In the genomic region with DNA sequence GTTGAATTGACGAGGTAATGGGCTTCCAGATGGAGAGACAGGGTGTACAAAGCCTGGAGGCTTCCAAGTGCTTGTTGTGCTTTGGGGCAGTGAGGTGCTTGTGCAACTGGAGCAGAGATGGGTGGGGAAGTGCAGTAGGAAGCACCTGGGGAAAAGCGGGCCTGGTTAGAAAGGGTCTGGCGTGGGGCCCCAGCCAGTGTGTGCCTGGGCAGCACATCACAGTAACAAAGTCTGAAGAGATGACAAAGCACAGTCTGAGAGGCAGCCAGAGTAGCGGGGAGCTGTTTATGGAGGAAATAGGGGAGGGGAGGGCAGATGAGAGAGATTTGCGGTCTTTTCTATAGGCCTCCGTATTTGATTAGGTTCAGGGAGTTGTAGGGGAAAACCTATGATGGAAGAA, we compare ENCODE assay signal across 11 cellular contexts. TPM values are rescaled to one million over a fixed set of nuclear protein-coding genes. Genes with fewer than 3 reads are reported as not detected.
DNase-seq lines count a peak whose midpoint lies in the region; ATAC-seq and TF ChIP-seq lines count a peak whose summit lies in the region.
"Had no signal": no experiment of that assay in that cellular context is flagged by ENCODE, and none has a peak within 500 bp of the region (broad histone marks: within the 10 kb centered on the region; RNA-seq: fewer than 3 reads in every experiment).

No MANE protein-coding gene starts in this region.

- POLR2A ChIA-PET in CD4-positive, alpha-beta T cell (lab: Charles Lee): interaction anchor here (2.0 to 2.8 kb wide), 2 partner anchors 16 to 340 kb away, joined by 5 to 19 read pairs; partner anchors contain the start of genes MROH8 and RPN2
- POLR2A ChIA-PET in naive thymus-derived CD4-positive, alpha-beta T cell (lab: Charles Lee): interaction anchor here (0.6 to 3.5 kb wide), 4 partner anchors 16 to 349 kb away, joined by 3 to 18 read pairs (median 7); partner anchors contain the start of genes MROH8 and RPN2

- peaks cover 74% of the 10 kb centered on the region for H3K4me1 Mint-ChIP-seq in CD4-positive, alpha-beta T cell (ENCODE audit: low read depth)
- peaks cover 66% of the 10 kb centered on the region for H3K4me1 Mint-ChIP-seq in activated naive CD8-positive, alpha-beta T cell (ENCODE audit: low read depth)
- H3K4me1 Mint-ChIP-seq in naive thymus-derived CD4-positive, alpha-beta T cell: peaks cover 55 to 81% (median 68%) of the 10 kb centered on the region in 7 donors

- H3K27me3 ChIP-seq in CD4-positive, alpha-beta T cell (ENCODE audit: control insufficient read depth, insufficient read depth, low read length): no peaks in the 10 kb centered on the region
- no peaks in the 10 kb centered on the region for H3K27me3 ChIP-seq in Loucy (ENCODE audit: insufficient read depth, low read length, poor library complexity, severe bottlenecking)
- H3K27me3 ChIP-seq in naive thymus-derived CD4-positive, alpha-beta T cell (ENCODE audit: control insufficient read depth in 2 of 2, insufficient read depth in 2 of 2, low read length in 2 of 2): no peaks in the 10 kb centered on the region

- H3F3A ChIP-seq in Loucy (ENCODE audit: low read depth): peaks cover 6% of the 10 kb centered on the region; the same call in 1 of the 2 replicates

- H3K9me3 Mint-ChIP-seq in CD4-positive, alpha-beta T cell: no peaks in the 10 kb centered on the region
- no peaks in the 10 kb centered on the region for H3K9me3 Mint-ChIP-seq in activated naive CD8-positive, alpha-beta T cell (ENCODE audit: low read depth)
- H3K9me3 Mint-ChIP-seq in naive thymus-derived CD4-positive, alpha-beta T cell: peaks cover 0 to 2% (median 0%) of the 10 kb centered on the region in 11 donors
- H3K9me3 Mint-ChIP-seq: IgD-negative memory B cell had no signal

- no peaks in the 10 kb centered on the region for H3K9me3 ChIP-seq in CD4-positive, alpha-beta T cell (ENCODE audit: control insufficient read depth, low read length)
- H3K9me3 ChIP-seq in Loucy (ENCODE audit: insufficient read depth, low read depth, low read length): no peaks in the 10 kb centered on the region
- no peaks in the 10 kb centered on the region for H3K9me3 ChIP-seq in naive thymus-derived CD4-positive, alpha-beta T cell (ENCODE audit: control insufficient read depth in 2 of 3, low read length in 3 of 3)

- H3K27ac ChIP-seq in CD4-positive, alpha-beta T cell (ENCODE audit: low read depth, low read length): no peak overlapping the region
- peak overlapping the region; percentile 24 for H3K27ac ChIP-seq in naive thymus-derived CD4-positive, alpha-beta T cell (ENCODE audit: low read depth, low read length)

- peak overlapping the region; percentile 37 for H3K9ac ChIP-seq in Loucy (ENCODE audit: low read depth, low read length, poor library complexity, severe bottlenecking)

- peak in 5 of 10 experiments; percentile 4 to 20 (median 11) for DNase-seq in CD4-positive, alpha-beta T cell
- peak in 6 of 9 donors; percentile 18 to 50 (median 30) for DNase-seq in naive thymus-derived CD4-positive, alpha-beta T cell
- DNase-seq in mesenteric fat pad (ENCODE audit: low spot score): no peak
- DNase-seq: NCI-H1694 treated with DMSO at 0.1 percent for 48 hours had no signal

- H3K36me3 Mint-ChIP-seq in CD4-positive, alpha-beta T cell (ENCODE audit: low read depth): peaks cover 67% of the 10 kb centered on the region
- H3K36me3 Mint-ChIP-seq in activated naive CD8-positive, alpha-beta T cell: peaks cover 4% of the 10 kb centered on the region
- H3K36me3 Mint-ChIP-seq in naive thymus-derived CD4-positive, alpha-beta T cell: peaks cover 4 to 24% (median 12%) of the 10 kb centered on the region in 5 donors

- H3K4me3 ChIP-seq in Loucy (ENCODE audit: low read length, poor library complexity, severe bottlenecking): peak overlapping the region; percentile 50
- H3K4me3 ChIP-seq in naive thymus-derived CD4-positive, alpha-beta T cell (ENCODE audit: low read length): no peak overlapping the region

- no peak for TF ChIP-seq CTCF in CD4-positive, alpha-beta T cell (IDR thresholded peaks at IDR 0.05)
- no peak for TF ChIP-seq CTCF in Loucy (conservative IDR thresholded peaks at IDR 0.05; ENCODE audit: low read length)

- H3K27me3 Mint-ChIP-seq in CD4-positive, alpha-beta T cell: no peaks in the 10 kb centered on the region
- H3K27me3 Mint-ChIP-seq in activated naive CD8-positive, alpha-beta T cell: no peaks in the 10 kb centered on the region
- no peaks in the 10 kb centered on the region for H3K27me3 Mint-ChIP-seq in naive thymus-derived CD4-positive, alpha-beta T cell
- H3K27me3 Mint-ChIP-seq: IgD-negative memory B cell had no signal

- H3K4me2 ChIP-seq in Loucy (ENCODE audit: low read depth, low read length, poor library complexity, severe bottlenecking): peak overlapping the region; percentile 75

- peaks cover 57% of the 10 kb centered on the region; the same call in 1 of the 2 replicates for H3K36me3 ChIP-seq in Loucy (ENCODE audit: insufficient read depth, low read length)
- H3K36me3 ChIP-seq in naive thymus-derived CD4-positive, alpha-beta T cell (ENCODE audit: control insufficient read depth in 2 of 3, insufficient read depth in 3 of 3, low read length in 3 of 3): peaks cover 5 to 37% (median 12%) of the 10 kb centered on the region in 3 experiments

- H3K4me1 ChIP-seq in Loucy (ENCODE audit: insufficient read depth, low read length, poor library complexity, severe bottlenecking): peaks cover 42% of the 10 kb centered on the region
- H3K4me1 ChIP-seq in naive thymus-derived CD4-positive, alpha-beta T cell (ENCODE audit: control insufficient read depth in 2 of 2, insufficient read depth in 2 of 2, low read length in 2 of 2): peaks cover 34 to 39% of the 10 kb centered on the region in 2 donors

- CTCF ChIA-PET in CD4-positive, alpha-beta T cell (lab: Charles Lee): interaction anchor here (0.6 to 2.1 kb wide), 8 partner anchors 10 to 338 kb away, joined by 3 to 16 read pairs (median 4); partner anchors contain the start of genes MROH8 and RPN2
- CTCF ChIA-PET in naive thymus-derived CD4-positive, alpha-beta T cell (lab: Charles Lee): interaction anchor here (0.6 to 9.3 kb wide), 11 partner anchors 17 to 420 kb away, joined by 3 to 53 read pairs (median 9); partner anchors contain the start of genes MROH8 and RPN2

- peak overlapping the region; percentile 50 for H3K4me3 Mint-ChIP-seq in CD4-positive, alpha-beta T cell
- peak overlapping the region; percentile 70 for H3K4me3 Mint-ChIP-seq in activated naive CD8-positive, alpha-beta T cell
- peak overlapping the region; percentile 33 to 79 (median 69) for H3K4me3 Mint-ChIP-seq in naive thymus-derived CD4-positive, alpha-beta T cell

- peak; percentile 60 for ATAC-seq in CD4-positive, alpha-beta T cell (ENCODE audit: poor library complexity)
- ATAC-seq in naive thymus-derived CD4-positive, alpha-beta T cell: peak; percentile 61
- no peak for ATAC-seq in GM21528 (IDR thresholded peaks at IDR 0.05; ENCODE audit: low FRiP score, unreplicated experiment)
- no peak for ATAC-seq in HG02642 (IDR thresholded peaks at IDR 0.05; ENCODE audit: poor library complexity, unreplicated experiment)
- no peak for ATAC-seq in HG02970 (IDR thresholded peaks at IDR 0.05; ENCODE audit: low FRiP score, unreplicated experiment)
- ATAC-seq: HCT116 had no signal

- no peak overlapping the region for H2AFZ ChIP-seq in Loucy (ENCODE audit: low read length)

- H3K9me2 ChIP-seq in Loucy (replicated peaks; ENCODE audit: low read depth, low read length): no peaks in the 10 kb centered on the region

- H4K20me1 ChIP-seq in Loucy (ENCODE audit: insufficient read depth, low read length, poor library complexity, severe bottlenecking): peaks cover 69% of the 10 kb centered on the region

- peak overlapping the region; percentile 72 for H3K27ac Mint-ChIP-seq in CD4-positive, alpha-beta T cell
- H3K27ac Mint-ChIP-seq in activated naive CD8-positive, alpha-beta T cell: peak overlapping the region; percentile 73
- H3K27ac Mint-ChIP-seq in naive thymus-derived CD4-positive, alpha-beta T cell: peak overlapping the region; percentile 72 to 94 (median 85)

- peaks cover 89% of the 10 kb centered on the region for H3K79me2 ChIP-seq in Loucy (ENCODE audit: insufficient read depth, low read length)

- intact Hi-C loops in CD4-positive, alpha-beta T cell (cut with DNase I, micrococcal nuclease): loop anchor here (1.0 to 5.0 kb wide), 5 partner anchors 16 to 340 kb away; partner anchors contain the start of genes BLCAP (in 1 of the 2), MANBAL (in 1 of the 2), MROH8 (in 1 of the 2) and RPN2 (in 1 of the 2)
- intact Hi-C loops in naive thymus-derived CD4-positive, alpha-beta T cell (cut with micrococcal nuclease): loop anchor here (1.0 to 2.0 kb wide), 4 partner anchors 190 to 340 kb away; partner anchors contain the start of gene BLCAP (in 1 of the 2)

RNA-seq across cellular contexts. Expression of gene MROH8, which starts 15.3 kb away (rescaled TPM):
- 1 to 10 TPM; 1.1 to 1.2 TPM for total RNA-seq in CD4-positive, alpha-beta T cell
- total RNA-seq in naive thymus-derived CD4-positive, alpha-beta T cell: 1 to 10 TPM; 1.2 to 1.9 (median 1.6) TPM
- polyA plus RNA-seq in naive thymus-derived CD4-positive, alpha-beta T cell: 1 to 10 TPM in 1 of 2 donors, under 1 TPM in 1; 0.59 to 1.7 TPM
- total RNA-seq in mesenteric fat pad: 6.9 TPM

RNA-seq across cellular contexts. Expression of gene RPN2, which starts 15.5 kb away (rescaled TPM):
- total RNA-seq in CD4-positive, alpha-beta T cell: 10 to 100 TPM; 62.8 to 65.8 TPM
- 100 to 1,000 TPM in 4 of 5 experiments, 10 to 100 TPM in 1; 88.7 to 222 (median 108) TPM for total RNA-seq in naive thymus-derived CD4-positive, alpha-beta T cell
- 100 to 1,000 TPM; 241 to 281 TPM for polyA plus RNA-seq in naive thymus-derived CD4-positive, alpha-beta T cell
- total RNA-seq in mesenteric fat pad: 177 TPM

Comparison
In these comparisons a context has a peak if more than half of its experiments do, and no peak if none do; other contexts are left out.
1. ATAC-seq: peak in CD4-positive, alpha-beta T cell (single experiment) and naive thymus-derived CD4-positive, alpha-beta T cell (single experiment); none in GM21528 (single experiment), HG02642 (single experiment) and HG02970 (single experiment).
2. Peak in every context shown above with its lines, with median percentiles within 50 percentile points of each other: H3K27ac Mint-ChIP-seq and H3K4me3 Mint-ChIP-seq.